1 cellular context compared by ENCODE assay signal in the genomic region with DNA sequence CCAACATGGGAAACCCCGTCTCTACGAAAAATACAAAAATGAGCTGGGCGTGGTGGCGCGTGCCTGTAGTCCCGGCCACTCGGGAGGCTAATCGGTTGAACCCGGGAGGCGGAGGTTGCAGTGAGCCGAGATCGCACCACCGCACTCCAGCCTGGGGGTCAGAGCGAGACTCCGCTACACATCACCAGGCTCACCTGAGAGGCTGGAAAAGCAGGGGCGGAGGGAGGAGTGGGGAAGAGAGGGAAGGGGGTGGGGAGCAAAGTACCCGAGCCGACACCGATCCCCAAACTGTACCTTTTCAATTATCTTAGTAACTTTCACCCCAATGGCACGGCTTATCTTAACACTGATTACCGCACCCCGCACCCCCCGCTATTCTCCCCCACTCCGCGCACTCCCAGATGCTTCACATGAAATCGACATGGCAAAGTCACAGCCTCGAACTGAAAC.
A peak's percentile ranks its signal among the peaks of the same experiment; 100 is the strongest.
TF ChIP-seq lines count a peak whose summit lies in the region.

No MANE protein-coding gene starts in this region.

TF ChIP-seq in H1, 55 proteins besides CTCF, POLR2A, EP300 and RAD21:
- TF ChIP-seq KDM1A (IDR thresholded peaks at IDR 0.05; ENCODE audit: borderline replicate concordance, low read length): peak; percentile 81; the same call in 1 of the 2 replicates
- TF ChIP-seq TEAD4 (IDR thresholded peaks at IDR 0.05; ENCODE audit: low read depth, low read length): no peak
- no peak for TF ChIP-seq SIRT6 (IDR thresholded peaks at IDR 0.05; ENCODE audit: low read length)
- TF ChIP-seq RBBP5 (IDR thresholded peaks at IDR 0.05; ENCODE audit: borderline replicate concordance, low read depth, low read length): no peak
- no peak for TF ChIP-seq TAF7 (optimal IDR thresholded peaks at IDR 0.05; ENCODE audit: borderline replicate concordance, low read depth, low read length)
- TF ChIP-seq PHF8 (conservative IDR thresholded peaks at IDR 0.05; ENCODE audit: low read depth, low read length): no peak
- TF ChIP-seq, protein P1, sequence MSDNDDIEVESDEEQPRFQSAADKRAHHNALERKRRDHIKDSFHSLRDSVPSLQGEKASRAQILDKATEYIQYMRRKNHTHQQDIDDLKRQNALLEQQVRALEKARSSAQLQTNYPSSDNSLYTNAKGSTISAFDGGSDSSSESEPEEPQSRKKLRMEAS (IDR thresholded peaks at IDR 0.05): no peak
- TF ChIP-seq NANOG (IDR thresholded peaks at IDR 0.05; ENCODE audit: insufficient read depth, low read depth, low read length, poor library complexity, severe bottlenecking): no peak
- TF ChIP-seq, protein P2, sequence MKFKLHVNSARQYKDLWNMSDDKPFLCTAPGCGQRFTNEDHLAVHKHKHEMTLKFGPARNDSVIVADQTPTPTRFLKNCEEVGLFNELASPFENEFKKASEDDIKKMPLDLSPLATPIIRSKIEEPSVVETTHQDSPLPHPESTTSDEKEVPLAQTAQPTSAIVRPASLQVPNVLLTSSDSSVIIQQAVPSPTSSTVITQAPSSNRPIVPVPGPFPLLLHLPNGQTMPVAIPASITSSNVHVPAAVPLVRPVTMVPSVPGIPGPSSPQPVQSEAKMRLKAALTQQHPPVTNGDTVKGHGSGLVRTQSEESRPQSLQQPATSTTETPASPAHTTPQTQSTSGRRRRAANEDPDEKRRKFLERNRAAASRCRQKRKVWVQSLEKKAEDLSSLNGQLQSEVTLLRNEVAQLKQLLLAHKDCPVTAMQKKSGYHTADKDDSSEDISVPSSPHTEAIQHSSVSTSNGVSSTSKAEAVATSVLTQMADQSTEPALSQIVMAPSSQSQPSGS (IDR thresholded peaks at IDR 0.05; ENCODE audit: low read length): no peak
- no peak for TF ChIP-seq SAP30 (IDR thresholded peaks at IDR 0.05; ENCODE audit: insufficient read depth, insufficient replicate concordance, low read length)
- TF ChIP-seq SIX5 (IDR thresholded peaks at IDR 0.05; ENCODE audit: low read depth, low read length): no peak
- TF ChIP-seq FOSL1 (IDR thresholded peaks at IDR 0.05; ENCODE audit: insufficient read depth, low read depth, low read length): no peak
- TF ChIP-seq, protein P3, sequence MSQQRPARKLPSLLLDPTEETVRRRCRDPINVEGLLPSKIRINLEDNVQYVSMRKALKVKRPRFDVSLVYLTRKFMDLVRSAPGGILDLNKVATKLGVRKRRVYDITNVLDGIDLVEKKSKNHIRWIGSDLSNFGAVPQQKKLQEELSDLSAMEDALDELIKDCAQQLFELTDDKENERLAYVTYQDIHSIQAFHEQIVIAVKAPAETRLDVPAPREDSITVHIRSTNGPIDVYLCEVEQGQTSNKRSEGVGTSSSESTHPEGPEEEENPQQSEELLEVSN (IDR thresholded peaks at IDR 0.05): 0 out of 2 replicates have a peak, but pooled peaks have one; percentile 0
- no peak for TF ChIP-seq HDAC2 (IDR thresholded peaks at IDR 0.05; ENCODE audit: borderline replicate concordance in 1 of 2, low read depth in 2 of 2, low read length in 2 of 2)
TF ChIP-seq in H1: peak in this region for 2.
